ENCODE assay signal across 18 cellular contexts in genomic region chr7:41708621-41709358, GRCh38.
"Had no signal": no experiment of that assay in that cellular context is flagged by ENCODE, and none has a peak within 500 bp of the region (broad histone marks: within the 10 kb centered on the region; RNA-seq: fewer than 3 reads in every experiment).

No MANE protein-coding gene starts in this region.

- H3K36me3 ChIP-seq: gastroesophageal sphincter, thoracic aorta had no signal

- H3K27ac ChIP-seq: epithelial cell of prostate, psoas muscle, thoracic aorta had no signal

- DNase-seq: activated CD4-positive, alpha-beta T cell treated with anti-CD3 and anti-CD28 coated beads, Interleukin-2, amount 10 ng/mL, durations not matched to agents 24 days and 14 days; activated CD4-positive, CD25-positive, alpha-beta regulatory T cell; activated CD8-positive, alpha-beta memory T cell treated with anti-CD3 and anti-CD28 coated beads, Interleukin-2, amount 50 U/mL, for 48 hours; activated gamma-delta T cell; activated T-cell treated with anti-CD3 and anti-CD28 coated beads, Interleukin-2, amount 50 U/mL, for 72 hours; effector memory CD4-positive, alpha-beta T cell; hippocampal formation; kidney; left ventricle myocardium superior; mesendoderm; psoas muscle; stimulated activated CD4-positive, alpha-beta T cell treated with anti-CD3 and anti-CD28 coated beads, Interleukin-12 subunit alpha, Interleukin-12 subunit beta, amount 100 ng/mL, for 4 hours; stimulated activated CD4-positive, alpha-beta T cell treated with anti-CD3 and anti-CD28 coated beads, Interleukin-2, amount 100 ng/mL, for 24 hours had no signal

- H3K27me3 ChIP-seq: gastroesophageal sphincter had no signal

- ATAC-seq: activated naive CD4-positive, alpha-beta T cell treated with anti-CD3 and anti-CD28 coated beads, Interleukin-2, amount 50 U/mL, for 72 hours; activated T-cell treated with anti-CD3 and anti-CD28 coated beads, Interleukin-2, amount 50 U/mL, for 72 hours; gastroesophageal sphincter; left ventricle myocardium superior; psoas muscle; sciatic nerve had no signal

- H3K9me3 ChIP-seq: gastroesophageal sphincter, psoas muscle, thoracic aorta had no signal

- H3K4me3 ChIP-seq: gastroesophageal sphincter, psoas muscle, thoracic aorta had no signal
